19 cellular contexts compared by ENCODE assay signal in genomic region chr17:35981908-35982330, GRCh38. TPM values are rescaled to one million over a fixed set of nuclear protein-coding genes. Genes with fewer than 3 reads are reported as not detected.
DNase-seq lines count a peak whose midpoint lies in the region; ATAC-seq, FAIRE-seq and TF ChIP-seq lines count a peak whose summit lies in the region.
"Had no signal": no experiment of that assay in that cellular context is flagged by ENCODE, and none has a peak within 500 bp of the region (broad histone marks: within the 10 kb centered on the region; RNA-seq: fewer than 3 reads in every experiment).

No MANE protein-coding gene starts in this region.

- H3K4me3 ChIP-seq in BE2C (ENCODE audit: low read depth, low read length), result no peak overlapping the region
- no peak overlapping the region for H3K4me3 ChIP-seq in GM12865 (ENCODE audit: low read depth, low read length)

- no peak for FAIRE-seq in HTR-8/SVneo (lab: Jason Lieb, UNC)
- FAIRE-seq: GM18507, RCC 7860 had no signal

- H3K27me3 ChIP-seq in BE2C, result peaks cover 26% of the 10 kb centered on the region

- TF ChIP-seq CTCF in BE2C (IDR thresholded peaks at IDR 0.05; ENCODE audit: low read depth, low read length) (peak; percentile 8; the same call in 1 of the 2 replicates), GM12865 (IDR thresholded peaks at IDR 0.05; ENCODE audit: insufficient read depth, low read depth, low read length, missing control alignments) (peak; percentile 28)

- no peaks in the 10 kb centered on the region for H3K4me1 ChIP-seq in BE2C

- ATAC-seq in left lobe of liver (peak; percentile 74), GM21786 (IDR thresholded peaks at IDR 0.05; ENCODE audit: unreplicated experiment) (no peak)
- ATAC-seq: stimulated activated memory B cell treated with anti-CD40 and anti-IgM and Interleukin-4, amounts not matched to agents 10 μg/mL and 1 μg/mL and 100 μg/mL, for 72 hours had no signal

- intact Hi-C loops in posterior cingulate gyrus (cut with DNase I), result no loop called here

- DNase-seq in BE2C (no peak), GM12865 (ENCODE audit: low read depth) (peak; percentile 29), OCI-M1 (lab: John Stamatoyannopoulos, UW) (peak; percentile 24), left lobe of liver (ENCODE audit: low spot score) (peak; percentile 88), NCI-H1436 treated with DMSO at 0.1 percent for 48 hours (lab: John Stamatoyannopoulos, UW) (no peak), HTR-8/SVneo (ENCODE audit: insufficient read length, low spot score) (no peak), posterior cingulate gyrus (no peak)
- DNase-seq: activated effector memory CD4-positive, alpha-beta T cell treated with anti-CD3 and anti-CD28 coated beads, Interleukin-2, amount 50 U/mL, for 16 hours; DMS53; midbrain; NCI-H1092 treated with DMSO at 0.1 percent for 48 hours; NCI-H2227 treated with DMSO at 0.1 percent for 48 hours; stimulated activated CD4-positive, alpha-beta T cell treated with anti-CD3 and anti-CD28 coated beads, Interleukin-2, amount 100 ng/mL, for 48 hours had no signal

- H3K9me3 ChIP-seq in BE2C, result no peaks in the 10 kb centered on the region

- H3K36me3 ChIP-seq in BE2C, result no peaks in the 10 kb centered on the region

RNA-seq across cellular contexts. Expression of gene CCL16, which starts 0.6 kb away (rescaled TPM):
- polyA plus RNA-seq in BE2C (2012; ENCODE audit: insufficient read depth, insufficient read length, low read depth), result not detected
- 31.1 TPM for total RNA-seq in left lobe of liver

RNA-seq across cellular contexts. Expression of gene CCL14, which starts 4.6 kb away (rescaled TPM):
- not detected for polyA plus RNA-seq in BE2C (2012; ENCODE audit: insufficient read depth, insufficient read length, low read depth)
- 16.9 TPM for total RNA-seq in left lobe of liver

RNA-seq across cellular contexts. Expression of gene CCL15, which starts 19.4 kb away (rescaled TPM):
- polyA plus RNA-seq in BE2C (2012; ENCODE audit: insufficient read depth, insufficient read length, low read depth), result not detected
- 13.8 TPM for total RNA-seq in left lobe of liver
- total RNA-seq: posterior vena cava had no signal

RNA-seq across cellular contexts. Expression of gene CCL23, which starts 35.9 kb away (rescaled TPM):
- not detected for polyA plus RNA-seq in BE2C (2012; ENCODE audit: insufficient read depth, insufficient read length, low read depth)
- 1.4 TPM for total RNA-seq in left lobe of liver

RNA-seq across cellular contexts. Expression of gene LYZL6, which starts 38.4 kb away (rescaled TPM):
- not detected for polyA plus RNA-seq in BE2C (2012; ENCODE audit: insufficient read depth, insufficient read length, low read depth)
- not detected for total RNA-seq in left lobe of liver
- total RNA-seq: posterior vena cava, urinary bladder had no signal
- polyA plus RNA-seq: urinary bladder had no signal

Comparison
In these comparisons a context has a peak if more than half of its experiments do, and no peak if none do; other contexts are left out.
1. DNase-seq: peak in GM12865 (single experiment), OCI-M1 (single experiment) and left lobe of liver (single experiment); none in BE2C (single experiment), NCI-H1436 treated with DMSO at 0.1 percent for 48 hours (single experiment), HTR-8/SVneo (single experiment) and posterior cingulate gyrus (0 of 10).